ENCODE assay signal across 23 cellular contexts in the genomic region with DNA sequence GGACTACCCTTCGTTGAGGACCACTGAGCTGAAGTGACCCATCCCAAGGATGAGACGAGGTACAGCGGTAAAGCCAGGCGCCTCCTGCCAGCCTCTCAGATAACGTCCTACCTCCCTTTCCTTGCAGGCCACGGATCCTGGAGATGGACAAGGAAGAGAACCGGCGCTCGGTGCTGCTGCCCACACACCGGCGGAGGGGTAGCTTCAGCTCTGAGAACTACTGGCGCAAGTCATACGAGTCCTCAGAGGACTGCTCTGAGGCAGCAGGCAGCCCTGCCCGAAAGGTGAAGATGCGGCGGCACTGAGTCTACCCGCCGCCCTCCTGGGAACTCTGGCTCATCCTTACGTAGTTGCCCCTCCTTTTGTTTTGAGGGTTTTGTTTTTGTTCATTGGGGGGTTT. TPM values are rescaled to one million over a fixed set of nuclear protein-coding genes. Genes with fewer than 3 reads are reported as not detected.
A peak's percentile ranks its signal among the peaks of the same experiment; 100 is the strongest.
DNase-seq lines count a peak whose midpoint lies in the region; ATAC-seq and TF ChIP-seq lines count a peak whose summit lies in the region.
"Had no signal": no experiment of that assay in that cellular context is flagged by ENCODE, and none has a peak within 500 bp of the region (broad histone marks: within the 10 kb centered on the region; RNA-seq: fewer than 3 reads in every experiment).

No MANE protein-coding gene starts in this region.

- H2BK12ac ChIP-seq in trophoblast cell (ENCODE audit: low read length), result no peak overlapping the region

- 95% methylated on average over 12 of the region's 19 CpGs; no CpG with 5 or more reads in 1 of the 2 experiments for WGBS in IMR-90 (ENCODE audit: extremely low coverage in 2 of 2, insufficient read length in 1 of 2), 2 experiments
- WGBS in endodermal cell (ENCODE audit: insufficient coverage in 1 of 2, insufficient read length in 1 of 2), 2 experiments, result 91 to 94% methylated on average over 9 to 19 of the region's 19 CpGs
- WGBS in trophoblast cell (ENCODE audit: extremely low coverage, insufficient coverage, insufficient read length), result no CpG with 5 or more reads among the region's 19 CpGs
- 86 to 88% methylated on average over 19 of the region's 19 CpGs for WGBS in heart right ventricle, 2 donors

- H3K23ac ChIP-seq in IMR-90 (ENCODE audit: low read depth, low read length) (no peak overlapping the region), trophoblast cell (ENCODE audit: low read length) (no peak overlapping the region)

- TF ChIP-seq RAD21 in IMR-90 (IDR thresholded peaks at IDR 0.05; ENCODE audit: low read length), result no peak

- peaks cover 16% of the 10 kb centered on the region for H3K9me1 ChIP-seq in IMR-90 (ENCODE audit: insufficient read depth, low read length)

- no peak overlapping the region for H3K56ac ChIP-seq in IMR-90 (ENCODE audit: extremely low read depth, insufficient read depth, low read length)

- no peaks in the 10 kb centered on the region for H3K79me2 ChIP-seq in trophoblast cell (ENCODE audit: control insufficient read depth, insufficient read depth, low read length, poor library complexity)

- no peak overlapping the region for H2BK15ac ChIP-seq in IMR-90 (ENCODE audit: low read depth, low read length)

- peak overlapping the region; percentile 14 for H3K27ac Mint-ChIP-seq in T-helper 1 cell treated with Interleukin-12 subunit alpha and Interleukin-12 subunit beta and Interleukin-4 antibody, amounts not matched to agents 30 μg/mL and 1 μg/mL, for 36 hours
- H3K27ac Mint-ChIP-seq in endodermal cell, result peak overlapping the region; percentile 66
- H3K27ac Mint-ChIP-seq: B cell; CD8-positive, alpha-beta T cell; GM23338; H9 had no signal

- in situ Hi-C loops in IMR-90 (cut with MboI; ENCODE audit: low sequenced_read_pairs), result no loop called here

- H3K36me3 Mint-ChIP-seq in T-helper 1 cell treated with Interleukin-12 subunit alpha and Interleukin-12 subunit beta and Interleukin-4 antibody, amounts not matched to agents 30 μg/mL and 1 μg/mL, for 36 hours (ENCODE audit: low read depth), result peaks cover 24% of the 10 kb centered on the region
- peaks cover 41% of the 10 kb centered on the region for H3K36me3 Mint-ChIP-seq in endodermal cell (ENCODE audit: low read depth)

- H3K27me3 ChIP-seq in IMR-90 (ENCODE audit: control insufficient read depth, insufficient read depth, low read length) (no peaks in the 10 kb centered on the region), endodermal cell (ENCODE audit: control insufficient read depth, insufficient read depth, low read length, poor library complexity, severe bottlenecking) (no peaks in the 10 kb centered on the region), trophoblast cell (ENCODE audit: insufficient read depth, low read length) (no peaks in the 10 kb centered on the region), heart right ventricle (no peaks in the 10 kb centered on the region)
- H3K27me3 ChIP-seq: BLaER1 had no signal

- no peak overlapping the region for H4K12ac ChIP-seq in trophoblast cell (ENCODE audit: low read depth, low read length)

- H3K27ac ChIP-seq in IMR-90 (ENCODE audit: insufficient read depth, low read length), result no peak overlapping the region
- no peak overlapping the region for H3K27ac ChIP-seq in endodermal cell (ENCODE audit: low read depth, low read length)
- H3K27ac ChIP-seq in trophoblast cell (ENCODE audit: low read depth, low read length), result no peak overlapping the region
- no peak overlapping the region for H3K27ac ChIP-seq in heart right ventricle
- H3K27ac ChIP-seq: 22Rv1, BLaER1, C4-2B had no signal

- H4K91ac ChIP-seq in IMR-90 (ENCODE audit: insufficient read depth, low read depth, low read length), result no peak overlapping the region
- no peak overlapping the region for H4K91ac ChIP-seq in trophoblast cell (ENCODE audit: low read depth, low read length)

- H2AK9ac ChIP-seq in IMR-90 (replicated peaks; ENCODE audit: low read depth, low read length, poor library complexity), result no peak overlapping the region

- H3K4ac ChIP-seq in IMR-90 (ENCODE audit: low read depth, low read length) (no peak overlapping the region), trophoblast cell (ENCODE audit: low read depth, low read length) (no peak overlapping the region)

- H3K36me3 ChIP-seq in IMR-90 (ENCODE audit: control insufficient read depth, insufficient read depth, low read length) (peaks cover 57% of the 10 kb centered on the region), endodermal cell (ENCODE audit: control insufficient read depth, insufficient read depth, low read length) (peaks cover 70% of the 10 kb centered on the region), trophoblast cell (ENCODE audit: control insufficient read depth in 1 of 2, insufficient read depth in 2 of 2, low read length in 2 of 2) (peaks cover 47 to 57% of the 10 kb centered on the region in 2 experiments), heart right ventricle (peaks cover 0 to 95% (median 46%) of the 10 kb centered on the region in 9 donors)

- H2BK120ac ChIP-seq in IMR-90 (ENCODE audit: low read depth, low read length), result no peak overlapping the region
- H2BK120ac ChIP-seq in trophoblast cell (ENCODE audit: insufficient read depth, low read length, poor library complexity), result no peak overlapping the region

- H3K14ac ChIP-seq in IMR-90 (replicated peaks; ENCODE audit: low read depth, low read length), result no peak overlapping the region
- H3K14ac ChIP-seq in trophoblast cell (ENCODE audit: low read length), result no peak overlapping the region

- POLR2A ChIA-PET in IMR-90 (lab: Charles Lee; ENCODE audit: unreplicated experiment), result no interaction called here
- POLR2A ChIA-PET in HEK293T (lab: Yijun Ruan, JAX), result no interaction called here

- BruUV-seq in IMR-90 (replicated peaks; lab: Mats Ljungman, UMichigan), result no TSS peak

- H3K18ac ChIP-seq in IMR-90 (ENCODE audit: low read depth, low read length), result no peak overlapping the region
- H3K18ac ChIP-seq in trophoblast cell (ENCODE audit: low read length), result no peak overlapping the region

- H3K4me1 ChIP-seq in IMR-90 (ENCODE audit: control insufficient read depth, insufficient read depth, low read length), result no peaks in the 10 kb centered on the region
- peaks cover 4% of the 10 kb centered on the region for H3K4me1 ChIP-seq in endodermal cell (ENCODE audit: control insufficient read depth, insufficient read depth, low read length)
- peaks cover 5% of the 10 kb centered on the region in 2 experiments for H3K4me1 ChIP-seq in trophoblast cell (ENCODE audit: control insufficient read depth in 1 of 2, insufficient read depth in 2 of 2, low read length in 2 of 2)
- H3K4me1 ChIP-seq in heart right ventricle, result peaks cover 0 to 33% (median 14%) of the 10 kb centered on the region in 9 donors
- H3K4me1 ChIP-seq: BLaER1 had no signal

- no peak overlapping the region for H2AK5ac ChIP-seq in IMR-90 (ENCODE audit: low read depth, low read length)
- no peak overlapping the region for H2AK5ac ChIP-seq in trophoblast cell (ENCODE audit: low read length)

- H3K4me3 Mint-ChIP-seq in T-helper 1 cell treated with Interleukin-12 subunit alpha and Interleukin-12 subunit beta and Interleukin-4 antibody, amounts not matched to agents 30 μg/mL and 1 μg/mL, for 36 hours, result no peak overlapping the region
- no peak overlapping the region for H3K4me3 Mint-ChIP-seq in endodermal cell
- H3K4me3 Mint-ChIP-seq: B cell; CD4-positive, CD25-positive, alpha-beta regulatory T cell; CD8-positive, alpha-beta T cell; GM23338; H9; HFFc6 had no signal

- DNase-seq in T-helper 1 cell, result no peak
- no peak for DNase-seq in IMR-90
- DNase-seq in endodermal cell, result no peak
- DNase-seq in trophoblast cell, result no peak
- DNase-seq in heart right ventricle, result no peak
- no peak for DNase-seq in HEK293T (ENCODE audit: extremely low spot score)
- DNase-seq: Caco-2; CD4-positive, CD25-positive, alpha-beta regulatory T cell; CD8-positive, alpha-beta T cell; DMS153; EL; GDM1; H9; HFFc6 had no signal

- H3K9me3 Mint-ChIP-seq in T-helper 1 cell treated with Interleukin-12 subunit alpha and Interleukin-12 subunit beta and Interleukin-4 antibody, amounts not matched to agents 30 μg/mL and 1 μg/mL, for 36 hours, result no peaks in the 10 kb centered on the region
- H3K9me3 Mint-ChIP-seq in endodermal cell, result no peaks in the 10 kb centered on the region
- H3K9me3 Mint-ChIP-seq: CD4-positive, CD25-positive, alpha-beta regulatory T cell; CD8-positive, alpha-beta T cell; GM23338; H9; HFFc6 had no signal

- dilution Hi-C loops in IMR-90 (cut with HindIII; ENCODE audit: low sequenced_read_pairs, unreplicated experiment), result no loop called here

- no peak for TF ChIP-seq POLR2A in IMR-90 (IDR thresholded peaks at IDR 0.05; ENCODE audit: low read depth, low read length)

- no peak overlapping the region for H2BK5ac ChIP-seq in IMR-90 (ENCODE audit: low read depth, low read length, poor library complexity, severe bottlenecking)
- H2BK5ac ChIP-seq in trophoblast cell (ENCODE audit: low read depth, low read length, poor library complexity), result no peak overlapping the region

- H3K4me3 ChIP-seq in IMR-90 (ENCODE audit: insufficient read depth, low read depth, low read length) (no peak overlapping the region), endodermal cell (ENCODE audit: low read length) (no peak overlapping the region), trophoblast cell (ENCODE audit: low read depth, low read length) (peak overlapping the region; percentile 31), heart right ventricle (no peak overlapping the region)
- H3K4me3 ChIP-seq: BLaER1, GM12878, GM23338 had no signal

- TF ChIP-seq CTCF in IMR-90 (conservative IDR thresholded peaks at IDR 0.05; ENCODE audit: low read depth, low read length) (no peak), endodermal cell (conservative IDR thresholded peaks at IDR 0.05) (no peak), heart right ventricle (IDR thresholded peaks at IDR 0.05) (no peak)

- no peak overlapping the region for H3K4me2 ChIP-seq in IMR-90 (ENCODE audit: low read depth, low read length)
- H3K4me2 ChIP-seq in trophoblast cell (ENCODE audit: low read length), result no peak overlapping the region
- H3K4me2 ChIP-seq: BLaER1, GM23338 had no signal

- CTCF ChIA-PET in IMR-90 (lab: Yijun Ruan, JAX), result interaction anchor here (0.7 kb wide), 2 partner anchors 84 to 119 kb away, joined by 5 to 8 read pairs; no protein-coding TSS in a partner anchor
- CTCF ChIA-PET in HEK293T (lab: Yijun Ruan, JAX), result no interaction called here

- H3K27me3 Mint-ChIP-seq in T-helper 1 cell treated with Interleukin-12 subunit alpha and Interleukin-12 subunit beta and Interleukin-4 antibody, amounts not matched to agents 30 μg/mL and 1 μg/mL, for 36 hours (ENCODE audit: low read depth), result no peaks in the 10 kb centered on the region
- no peaks in the 10 kb centered on the region for H3K27me3 Mint-ChIP-seq in endodermal cell (ENCODE audit: insufficient read depth)
- H3K27me3 Mint-ChIP-seq: B cell; CD4-positive, CD25-positive, alpha-beta regulatory T cell had no signal

- H2AFZ ChIP-seq in IMR-90 (replicated peaks; ENCODE audit: low read length, poor library complexity) (peak overlapping the region; percentile 29), trophoblast cell (ENCODE audit: insufficient read depth, low read length, poor library complexity) (no peak overlapping the region)
- H2AFZ ChIP-seq: GM23338 had no signal

- H3K9ac ChIP-seq in IMR-90 (ENCODE audit: low read depth, low read length) (no peak overlapping the region), endodermal cell (ENCODE audit: extremely low read depth, low read length, poor library complexity, severe bottlenecking) (no peak overlapping the region), trophoblast cell (ENCODE audit: low read length) (no peak overlapping the region)
- H3K9ac ChIP-seq: BLaER1 had no signal

- H3K79me1 ChIP-seq in IMR-90 (ENCODE audit: low read depth in 1 of 2, low read length in 2 of 2) (peaks cover 16 to 60% of the 10 kb centered on the region in 2 experiments), trophoblast cell (ENCODE audit: low read length) (no peaks in the 10 kb centered on the region)

- H2BK20ac ChIP-seq in IMR-90 (ENCODE audit: low read depth, low read length), result no peak overlapping the region

- no peak overlapping the region for H4K8ac ChIP-seq in IMR-90 (ENCODE audit: low read depth in 2 of 2, low read length in 2 of 2)
- no peak overlapping the region for H4K8ac ChIP-seq in trophoblast cell (ENCODE audit: low read depth, low read length)

- no peak for ATAC-seq in IMR-90 (ENCODE audit: low read depth)
- ATAC-seq in HG02763 (IDR thresholded peaks at IDR 0.05; ENCODE audit: unreplicated experiment), result no peak
- ATAC-seq in heart right ventricle, result no peak
- ATAC-seq: CD8-positive, alpha-beta T cell; GM12878; GM23338; HCT116 had no signal

- no peak overlapping the region for H4K5ac ChIP-seq in IMR-90 (ENCODE audit: low read depth, low read length)

- H3K9me3 ChIP-seq in IMR-90 (ENCODE audit: control insufficient read depth, insufficient read depth, low read length) (no peaks in the 10 kb centered on the region), endodermal cell (ENCODE audit: control insufficient read depth, low read length) (no peaks in the 10 kb centered on the region), trophoblast cell (ENCODE audit: insufficient read depth, low read depth, low read length) (no peaks in the 10 kb centered on the region), heart right ventricle (no peaks in the 10 kb centered on the region)
- H3K9me3 ChIP-seq: BLaER1, Caco-2 had no signal

- intact Hi-C loops in IMR-90 (cut with micrococcal nuclease) (no loop called here), heart right ventricle (cut with DNase I) (loop anchor here in 2 of 10 donors (10.0 kb wide), 2 partner anchors 63 to 107 kb away; a partner anchor contains a TSS)

- peaks cover 54% of the 10 kb centered on the region for H4K20me1 ChIP-seq in IMR-90 (ENCODE audit: insufficient read depth, low read length)

- H3K4me1 Mint-ChIP-seq in T-helper 1 cell treated with Interleukin-12 subunit alpha and Interleukin-12 subunit beta and Interleukin-4 antibody, amounts not matched to agents 30 μg/mL and 1 μg/mL, for 36 hours (ENCODE audit: low read depth), result no peaks in the 10 kb centered on the region
- peaks cover 5% of the 10 kb centered on the region for H3K4me1 Mint-ChIP-seq in endodermal cell

RNA-seq across cellular contexts. Expression of a gene that starts 17.3 kb away (rescaled TPM):
- total RNA-seq in IMR-90 (2012; rRNA removed) (34.2 and 40.1 TPM in 2 replicates), endodermal cell (10 to 100 TPM; 66.3 to 69.3 TPM), heart right ventricle (10 to 100 TPM in 1 of 10 donors, 1 to 10 TPM in 9; 7.2 to 12.4 (median 9.1) TPM)
- polyA plus RNA-seq in IMR-90 (2012; rRNA removed) (52.9 and 57.9 TPM in 2 replicates), heart right ventricle (1 to 10 TPM; 5.8 to 5.9 TPM)
- polyA plus RNA-seq in IMR-90 (2012; cell fraction: cytosol; rRNA removed), result 29.8 and 72.4 TPM in 2 replicates
- polyA plus RNA-seq in IMR-90 (2012; cell fraction: nucleus; rRNA removed; ENCODE audit: low replicate concordance), result 53.9 and 145 TPM in 2 replicates
- polyA plus RNA-seq in endodermal cell (2013, experiment 1 of 2), result 106 TPM
- polyA plus RNA-seq in endodermal cell (2013, experiment 2 of 2), result 99.6 TPM
- 21.5 and 21.7 TPM in 2 replicates for polyA plus RNA-seq in trophoblast cell (2013)

RNA-seq across cellular contexts. Expression of a gene that starts 24.5 kb away (rescaled TPM):
- total RNA-seq in IMR-90 (2012; rRNA removed) (79.6 and 86.1 TPM in 2 replicates), endodermal cell (10 to 100 TPM; 64.1 to 80.9 TPM), heart right ventricle (100 to 1,000 TPM; 163 to 208 (median 194) TPM)
- polyA plus RNA-seq in IMR-90 (2012; rRNA removed) (54.6 and 57.6 TPM in 2 replicates), heart right ventricle (10 to 100 TPM; 72.6 to 80.3 TPM)
- polyA plus RNA-seq in IMR-90 (2012; cell fraction: cytosol; rRNA removed), result 48.0 and 70.0 TPM in 2 replicates
- polyA plus RNA-seq in IMR-90 (2012; cell fraction: nucleus; rRNA removed; ENCODE audit: low replicate concordance), result 28.3 and 30.6 TPM in 2 replicates
- 51.6 TPM for polyA plus RNA-seq in endodermal cell (2013, experiment 1 of 2)
- 48.6 TPM for polyA plus RNA-seq in endodermal cell (2013, experiment 2 of 2)
- polyA plus RNA-seq in trophoblast cell (2013), result 69.9 and 71.0 TPM in 2 replicates

RNA-seq across cellular contexts. Expression of a gene that starts 50.4 kb away (rescaled TPM):
- total RNA-seq in IMR-90 (2012; rRNA removed) (258 and 263 TPM in 2 replicates), endodermal cell (100 to 1,000 TPM; 299 to 335 TPM), heart right ventricle (100 to 1,000 TPM; 207 to 356 (median 281) TPM)
- polyA plus RNA-seq in IMR-90 (2012; rRNA removed) (290 and 321 TPM in 2 replicates), heart right ventricle (100 to 1,000 TPM; 366 to 469 TPM)
- polyA plus RNA-seq in IMR-90 (2012; cell fraction: cytosol; rRNA removed), result 217 and 243 TPM in 2 replicates
- polyA plus RNA-seq in IMR-90 (2012; cell fraction: nucleus; rRNA removed; ENCODE audit: low replicate concordance), result 740 and 1,400 TPM in 2 replicates
- polyA plus RNA-seq in endodermal cell (2013, experiment 1 of 2), result 143 TPM
- 127 TPM for polyA plus RNA-seq in endodermal cell (2013, experiment 2 of 2)
- 170 and 174 TPM in 2 replicates for polyA plus RNA-seq in trophoblast cell (2013)

RNA-seq across cellular contexts. Expression of a gene that starts 52.4 kb away (rescaled TPM):
- 9.1 and 12.2 TPM in 2 replicates for total RNA-seq in IMR-90 (2012; rRNA removed)
- 20.7 and 26.6 TPM in 2 replicates for polyA plus RNA-seq in IMR-90 (2012; rRNA removed)
- polyA plus RNA-seq in IMR-90 (2012; cell fraction: cytosol; rRNA removed), result 17.9 and 19.8 TPM in 2 replicates
- 32.6 and 84.0 TPM in 2 replicates for polyA plus RNA-seq in IMR-90 (2012; cell fraction: nucleus; rRNA removed; ENCODE audit: low replicate concordance)
- 10 to 100 TPM; 15.3 to 19.6 TPM for total RNA-seq in endodermal cell
- 6.2 TPM for polyA plus RNA-seq in endodermal cell (2013, experiment 1 of 2)
- 6.0 TPM for polyA plus RNA-seq in endodermal cell (2013, experiment 2 of 2)
- 5.1 and 5.3 TPM in 2 replicates for polyA plus RNA-seq in trophoblast cell (2013)
- total RNA-seq in heart right ventricle, result 10 to 100 TPM; 23.9 to 43.4 (median 33.5) TPM
- 10 to 100 TPM; 18.9 to 20.6 TPM for polyA plus RNA-seq in heart right ventricle
